ENCODE assay signal across 1 cellular context in genomic region chr1:234310460-234310817, GRCh38.
TF ChIP-seq lines count a peak whose summit lies in the region.

No MANE protein-coding gene starts in this region.

TF ChIP-seq in SK-N-SH, 30 proteins besides CTCF, POLR2A, EP300 and RAD21:
- TF ChIP-seq FOXM1 (IDR thresholded peaks at IDR 0.05; ENCODE audit: low read depth) (no peak), GATA2 (CRISPR knock-in tag; IDR thresholded peaks at IDR 0.05) (no peak), MEF2A (IDR thresholded peaks at IDR 0.05; ENCODE audit: borderline replicate concordance, low read depth) (no peak), TAF1 (IDR thresholded peaks at IDR 0.05; ENCODE audit: borderline replicate concordance, low read depth, low read length) (no peak), FOSL2 (IDR thresholded peaks at IDR 0.05; ENCODE audit: borderline replicate concordance, low read depth) (no peak), REST (IDR thresholded peaks at IDR 0.05; ENCODE audit: low read depth, low read length) (no peak), TEAD4 (IDR thresholded peaks at IDR 0.05; ENCODE audit: borderline replicate concordance, insufficient read depth) (no peak), EZH2phosphoT487 (IDR thresholded peaks at IDR 0.05; ENCODE audit: borderline replicate concordance, low read depth) (no peak), TCF12 (IDR thresholded peaks at IDR 0.05) (no peak)
- TF ChIP-seq, protein P1, sequence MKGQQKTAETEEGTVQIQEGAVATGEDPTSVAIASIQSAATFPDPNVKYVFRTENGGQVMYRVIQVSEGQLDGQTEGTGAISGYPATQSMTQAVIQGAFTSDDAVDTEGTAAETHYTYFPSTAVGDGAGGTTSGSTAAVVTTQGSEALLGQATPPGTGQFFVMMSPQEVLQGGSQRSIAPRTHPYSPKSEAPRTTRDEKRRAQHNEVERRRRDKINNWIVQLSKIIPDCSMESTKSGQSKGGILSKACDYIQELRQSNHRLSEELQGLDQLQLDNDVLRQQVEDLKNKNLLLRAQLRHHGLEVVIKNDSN (IDR thresholded peaks at IDR 0.05; ENCODE audit: borderline replicate concordance, low read depth): no peak
